ENCODE assay signal across 20 cellular contexts in genomic region chr7:108268200-108268820, GRCh38.
"Had no signal": no experiment of that assay in that cellular context is flagged by ENCODE, and none has a peak within 500 bp of the region (broad histone marks: within the 10 kb centered on the region; RNA-seq: fewer than 3 reads in every experiment).

No MANE protein-coding gene starts in this region.

- H3K9me3 ChIP-seq: adrenal gland, ascending aorta, spleen, testis, uterus had no signal

- H3K36me3 Mint-ChIP-seq: mesothelial cell of epicardium had no signal

- H3K4me3 Mint-ChIP-seq: activated naive CD8-positive, alpha-beta T cell; endodermal cell; mesothelial cell of epicardium; naive thymus-derived CD8-positive, alpha-beta T cell had no signal

- H3K4me1 Mint-ChIP-seq: mesothelial cell of epicardium had no signal

- H3K27ac ChIP-seq: adrenal gland, ascending aorta, epithelial cell of prostate, spleen, testis, uterus, WERI-Rb-1 had no signal

- H3K4me3 ChIP-seq: adrenal gland, ascending aorta, spleen, testis, uterus had no signal

- H3K36me3 ChIP-seq: adrenal gland, ascending aorta, spleen, uterus, WERI-Rb-1 had no signal

- DNase-seq: activated CD4-positive, alpha-beta T cell treated with anti-CD3 and anti-CD28 coated beads for 1 hour; activated T-cell treated with anti-CD3 and anti-CD28 coated beads, Interleukin-2, amount 50 U/mL, for 1 hour; adrenal gland; cortex of kidney; endodermal cell; left ventricle myocardium superior; mammary epithelial cell; naive thymus-derived CD8-positive, alpha-beta T cell; spleen; stimulated activated CD4-positive, alpha-beta T cell treated with anti-CD3 and anti-CD28 coated beads, Interleukin-4, amount 100 ng/mL, for 1 hour; stimulated activated naive CD4-positive, alpha-beta T cell; testis; trophoblast cell; uterus; WERI-Rb-1 had no signal

- H3K27me3 Mint-ChIP-seq: activated naive CD8-positive, alpha-beta T cell; naive thymus-derived CD8-positive, alpha-beta T cell; progenitor cell of endocrine pancreas had no signal

- ATAC-seq: left ventricle myocardium superior; naive thymus-derived CD8-positive, alpha-beta T cell had no signal

- H3K4me1 ChIP-seq: ascending aorta, spleen, testis, uterus had no signal

- H3K27me3 ChIP-seq: adrenal gland, ascending aorta, spleen, testis, uterus had no signal

- H3K9me3 Mint-ChIP-seq: endodermal cell; mesothelial cell of epicardium; naive thymus-derived CD8-positive, alpha-beta T cell had no signal

- H3K27ac Mint-ChIP-seq: activated naive CD8-positive, alpha-beta T cell; endodermal cell; mesothelial cell of epicardium; naive thymus-derived CD8-positive, alpha-beta T cell; progenitor cell of endocrine pancreas had no signal
